ENCODE assay signal across 18 cellular contexts in genomic region chr9:133333566-133333965, GRCh38. TPM values are rescaled to one million over a fixed set of nuclear protein-coding genes. Genes with fewer than 3 reads are reported as not detected.
DNase-seq lines count a peak whose midpoint lies in the region; ATAC-seq, FAIRE-seq and TF ChIP-seq lines count a peak whose summit lies in the region.
"Had no signal": no experiment of that assay in that cellular context is flagged by ENCODE, and none has a peak within 500 bp of the region (broad histone marks: within the 10 kb centered on the region; RNA-seq: fewer than 3 reads in every experiment).

No MANE protein-coding gene starts in this region.

- H3K4me3 Mint-ChIP-seq in T-helper 1 cell treated with Interleukin-12 subunit alpha and Interleukin-12 subunit beta and Interleukin-4 antibody, amounts not matched to agents 30 μg/mL and 1 μg/mL, for 36 hours = peak overlapping the region; percentile 14
- peak overlapping the region in 2 of 10 donors; percentile 32 to 79 for H3K4me3 Mint-ChIP-seq in naive thymus-derived CD4-positive, alpha-beta T cell
- H3K4me3 Mint-ChIP-seq: dendritic cell treated with granulocyte-macrophage colony-stimulating factor and Interleukin-4, amounts not matched to agents 40 ng/mL and 50 ng/mL, for 4 days had no signal

- no TSS peak for BruUV-seq in K562 (replicated peaks; lab: Mats Ljungman, UMichigan)

- peak overlapping the region; percentile 65 for H3K9ac ChIP-seq in HUES6 (ENCODE audit: low read length)
- peak overlapping the region in 1 of 2 experiments; percentile 33; a peak in 1 of 4 replicates for H3K9ac ChIP-seq in K562 (ENCODE audit: insufficient read depth in 1 of 2, low read depth in 2 of 2, low read length in 2 of 2)

- H3K36me3 ChIP-seq in HUES6 (ENCODE audit: control insufficient read depth, insufficient read depth, low read length) (peaks cover 52% of the 10 kb centered on the region), K562 (ENCODE audit: control insufficient read depth, insufficient read depth, low read length) (peaks cover 56% of the 10 kb centered on the region), testis (ENCODE audit: low read depth, missing control alignments) (no peaks in the 10 kb centered on the region)
- H3K36me3 ChIP-seq in naive thymus-derived CD4-positive, alpha-beta T cell (ENCODE audit: control insufficient read depth in 2 of 3, insufficient read depth in 3 of 3, low read length in 3 of 3) = peaks cover 9 to 49% (median 10%) of the 10 kb centered on the region in 3 experiments

- TF ChIP-seq RAD21 in K562 (CRISPR knock-in tag; conservative IDR thresholded peaks at IDR 0.05 in 1 of 2, IDR thresholded peaks at IDR 0.05 in 1 of 2) = no peak

- no peaks in the 10 kb centered on the region for H3K9me1 ChIP-seq in K562 (ENCODE audit: control insufficient read depth, insufficient read depth, low read length)

- intact Hi-C loops in K562 (cut with micrococcal nuclease) = no loop called here
- intact Hi-C loops in naive thymus-derived CD4-positive, alpha-beta T cell (cut with micrococcal nuclease) = no loop called here
- intact Hi-C loops in testis (cut with DNase I; ENCODE audit: low total_unique reads) = no loop called here

- H3K27me3 Mint-ChIP-seq in T-helper 1 cell treated with Interleukin-12 subunit alpha and Interleukin-12 subunit beta and Interleukin-4 antibody, amounts not matched to agents 30 μg/mL and 1 μg/mL, for 36 hours (ENCODE audit: low read depth) = no peaks in the 10 kb centered on the region
- no peaks in the 10 kb centered on the region for H3K27me3 Mint-ChIP-seq in naive thymus-derived CD4-positive, alpha-beta T cell
- H3K27me3 Mint-ChIP-seq: dendritic cell treated with granulocyte-macrophage colony-stimulating factor and Interleukin-4, amounts not matched to agents 40 ng/mL and 50 ng/mL, for 4 days had no signal

- POLR2A ChIA-PET in K562 (lab: Yijun Ruan, JAX) = interaction anchor here (0.7 to 2.3 kb wide), 4 partner anchors 11 to 147 kb away, joined by 3 to 9 read pairs (median 3); partner anchors contain the start of genes MED22 and RPL7A
- POLR2A ChIA-PET in naive thymus-derived CD4-positive, alpha-beta T cell (lab: Charles Lee) = interaction anchor here (0.7 to 1.9 kb wide), 3 partner anchors 10 to 39 kb away, joined by 4 to 5 read pairs (median 4); no protein-coding TSS in a partner anchor

- in situ Hi-C loops in K562 (cut with MboI) = loop anchor here (5.0 kb wide), 1 partner anchor 146 kb away; no protein-coding TSS in a partner anchor

- no peak for TF ChIP-seq EP300 in K562 (IDR thresholded peaks at IDR 0.05; ENCODE audit: low read length)

- WGBS in K562 (ENCODE audit: insufficient coverage, low coverage, missing lambda C conversion rate) = 97% methylated on average over 8 of the region's 10 CpGs
- WGBS in testis, 2 donors = 90% methylated on average over 8 to 10 of the region's 10 CpGs

- H3K27ac Mint-ChIP-seq in T-helper 1 cell treated with Interleukin-12 subunit alpha and Interleukin-12 subunit beta and Interleukin-4 antibody, amounts not matched to agents 30 μg/mL and 1 μg/mL, for 36 hours = no peak overlapping the region
- peak overlapping the region in 2 of 9 donors; percentile 4 to 25 for H3K27ac Mint-ChIP-seq in naive thymus-derived CD4-positive, alpha-beta T cell
- H3K27ac Mint-ChIP-seq: dendritic cell treated with granulocyte-macrophage colony-stimulating factor and Interleukin-4, amounts not matched to agents 40 ng/mL and 50 ng/mL, for 4 days; nephron progenitor cell had no signal

- H3K9me3 ChIP-seq in HUES6 (ENCODE audit: control insufficient read depth, insufficient read depth, low read depth, low read length) = no peaks in the 10 kb centered on the region
- no peaks in the 10 kb centered on the region for H3K9me3 ChIP-seq in K562 (replicated peaks; ENCODE audit: control insufficient read depth, insufficient read depth, low read depth, low read length)
- H3K9me3 ChIP-seq in naive thymus-derived CD4-positive, alpha-beta T cell (ENCODE audit: control insufficient read depth in 2 of 3, low read length in 3 of 3) = no peaks in the 10 kb centered on the region
- no peaks in the 10 kb centered on the region for H3K9me3 ChIP-seq in testis
- H3K9me3 ChIP-seq: left lung, right lobe of liver had no signal

- DNase-seq in T-helper 1 cell = no peak
- DNase-seq in K562 (ENCODE audit: extremely low read depth in 1 of 4, low spot score in 3 of 4) = peak in 2 of 4 experiments; percentile 49 to 57
- no peak for DNase-seq in naive thymus-derived CD4-positive, alpha-beta T cell
- DNase-seq in DMS53 treated with DMSO at 0.1 percent for 48 hours (lab: John Stamatoyannopoulos, UW; ENCODE audit: unreplicated experiment) = no peak
- DNase-seq in testis = no peak
- DNase-seq in stimulated activated CD4-positive, alpha-beta T cell treated with anti-CD3 and anti-CD28 coated beads, Interleukin-4, amount 100 ng/mL, for 24 hours = no peak
- DNase-seq: activated CD4-positive, alpha-beta T cell treated with anti-CD3 and anti-CD28 coated beads for 4 hours; hypothalamus; IMR-90; NCI-H345; nephron progenitor cell had no signal

- TF ChIP-seq CTCF in K562 (IDR thresholded peaks at IDR 0.05 in 2 of 3, conservative IDR thresholded peaks at IDR 0.05 in 1 of 3; ENCODE audit: insufficient read depth in 2 of 3, low read depth in 1 of 3, low read length in 3 of 3) (peak; percentile 25 to 67 (median 31); a peak in 4 of 6 replicates), testis (IDR thresholded peaks at IDR 0.05) (no peak)

- H3K27me3 ChIP-seq in HUES6 (ENCODE audit: control insufficient read depth, insufficient read depth, low read length) (no peaks in the 10 kb centered on the region), K562 (ENCODE audit: control insufficient read depth in 2 of 2, insufficient read depth in 2 of 2, low read length in 2 of 2) (no peaks in the 10 kb centered on the region; a peak in 1 of 5 replicates), testis (no peaks in the 10 kb centered on the region)
- H3K27me3 ChIP-seq in naive thymus-derived CD4-positive, alpha-beta T cell (ENCODE audit: control insufficient read depth in 2 of 2, insufficient read depth in 2 of 2, low read length in 2 of 2) = no peaks in the 10 kb centered on the region
- H3K27me3 ChIP-seq: left lung, right lobe of liver had no signal

- no peaks in the 10 kb centered on the region for H3K9me3 Mint-ChIP-seq in T-helper 1 cell treated with Interleukin-12 subunit alpha and Interleukin-12 subunit beta and Interleukin-4 antibody, amounts not matched to agents 30 μg/mL and 1 μg/mL, for 36 hours
- H3K9me3 Mint-ChIP-seq in naive thymus-derived CD4-positive, alpha-beta T cell = no peaks in the 10 kb centered on the region
- H3K9me3 Mint-ChIP-seq: dendritic cell treated with granulocyte-macrophage colony-stimulating factor and Interleukin-4, amounts not matched to agents 40 ng/mL and 50 ng/mL, for 4 days had no signal

- no peak overlapping the region for H3K4me2 ChIP-seq in K562 (ENCODE audit: insufficient read depth, low read length)

- peaks cover 20% of the 10 kb centered on the region for H3K36me3 Mint-ChIP-seq in T-helper 1 cell treated with Interleukin-12 subunit alpha and Interleukin-12 subunit beta and Interleukin-4 antibody, amounts not matched to agents 30 μg/mL and 1 μg/mL, for 36 hours (ENCODE audit: low read depth)
- peaks cover 0 to 22% (median 7%) of the 10 kb centered on the region in 5 donors for H3K36me3 Mint-ChIP-seq in naive thymus-derived CD4-positive, alpha-beta T cell

- H4K20me1 ChIP-seq in K562 (replicated peaks; ENCODE audit: control insufficient read depth, insufficient read depth, low read length) = peaks cover 4% of the 10 kb centered on the region; the same call in 1 of the 2 replicates

- peaks cover 39% of the 10 kb centered on the region for H3K79me2 ChIP-seq in K562 (ENCODE audit: control insufficient read depth, insufficient read depth, low read length)

- CTCF ChIA-PET in K562 (lab: Yijun Ruan, JAX; ENCODE audit: low intra/inter-chr PET ratio) = interaction anchor here (0.6 kb wide), 1 partner anchor 149 kb away, joined by 3 read pairs; no protein-coding TSS in a partner anchor
- CTCF ChIA-PET in naive thymus-derived CD4-positive, alpha-beta T cell (lab: Charles Lee) = no interaction called here

- TF ChIP-seq POLR2A in K562 (conservative IDR thresholded peaks at IDR 0.05) (no peak), testis (IDR thresholded peaks at IDR 0.05) (no peak)

- H3K4me3 ChIP-seq in HUES6 (ENCODE audit: low read depth, low read length) = peak overlapping the region; percentile 79
- H3K4me3 ChIP-seq in K562 = no peak overlapping the region
- H3K4me3 ChIP-seq in naive thymus-derived CD4-positive, alpha-beta T cell (ENCODE audit: low read length) = no peak overlapping the region
- H3K4me3 ChIP-seq in testis = no peak overlapping the region
- H3K4me3 ChIP-seq: right lobe of liver had no signal

- H3K27ac ChIP-seq in HUES6 (ENCODE audit: low read depth, low read length) = peak overlapping the region; percentile 89
- H3K27ac ChIP-seq in K562 (ENCODE audit: extremely low read depth, low read depth, low read length) = no peak overlapping the region
- peak overlapping the region; percentile 37 for H3K27ac ChIP-seq in naive thymus-derived CD4-positive, alpha-beta T cell (ENCODE audit: low read depth, low read length)
- H3K27ac ChIP-seq in testis = no peak overlapping the region
- H3K27ac ChIP-seq: 22Rv1, left lung, right lobe of liver had no signal

- H3K4me1 ChIP-seq in HUES6 (ENCODE audit: control insufficient read depth, insufficient read depth, low read length) = peaks cover 17% of the 10 kb centered on the region
- H3K4me1 ChIP-seq in K562 (replicated peaks in 1 of 2; ENCODE audit: control insufficient read depth in 2 of 2, insufficient read depth in 2 of 2, low read length in 2 of 2) = peaks cover 6 to 42% of the 10 kb centered on the region in 2 experiments; a peak in 4 of 5 replicates
- H3K4me1 ChIP-seq in naive thymus-derived CD4-positive, alpha-beta T cell (ENCODE audit: control insufficient read depth in 2 of 2, insufficient read depth in 2 of 2, low read length in 2 of 2) = peaks cover 20 to 21% of the 10 kb centered on the region in 2 donors
- H3K4me1 ChIP-seq in testis = peaks cover 13% of the 10 kb centered on the region

- H2AFZ ChIP-seq in K562 (ENCODE audit: low read depth, low read length) = no peak overlapping the region

- ATAC-seq in K562 = no peak
- no peak for ATAC-seq in naive thymus-derived CD4-positive, alpha-beta T cell
- ATAC-seq: left lung, right lobe of liver had no signal

- peaks cover 16% of the 10 kb centered on the region for H3K4me1 Mint-ChIP-seq in T-helper 1 cell treated with Interleukin-12 subunit alpha and Interleukin-12 subunit beta and Interleukin-4 antibody, amounts not matched to agents 30 μg/mL and 1 μg/mL, for 36 hours (ENCODE audit: low read depth)
- peaks cover 6 to 51% (median 28%) of the 10 kb centered on the region in 7 donors for H3K4me1 Mint-ChIP-seq in naive thymus-derived CD4-positive, alpha-beta T cell

- no peak for FAIRE-seq in K562 (lab: Jason Lieb, UNC)
- FAIRE-seq: GM18507 had no signal

RNA-seq across cellular contexts. Expression of gene SURF6, which starts 2.4 kb away (rescaled TPM):
- 12.6 and 19.9 TPM in 2 replicates for total RNA-seq in K562 (2011; cell fraction: chromatin; rRNA removed; ENCODE audit: low replicate concordance)
- 16.7 and 17.7 TPM in 2 replicates for total RNA-seq in K562 (2011; cell fraction: nucleolus; rRNA removed)
- 13.4 and 15.6 TPM in 2 replicates for total RNA-seq in K562 (2011; cell fraction: nucleoplasm; rRNA removed)
- 61.3 and 68.3 TPM in 2 replicates for total RNA-seq in K562 (2014; rRNA removed)
- 10.5 and 12.2 TPM in 2 replicates for total RNA-seq in K562 (2014; rRNA removed; fragmentation: Illumina TruSeq; extraction: Trizol)
- 30.4 and 31.8 TPM in 2 replicates for total RNA-seq in K562 (2015; rRNA removed; fragmentation: Illumina TruSeq; extraction: Trizol)
- total RNA-seq in K562 (2021) = 45.3 and 50.6 TPM in 2 replicates
- polyA plus RNA-seq in K562 (2011; rRNA removed) = 12.3 and 14.3 TPM in 2 replicates
- polyA plus RNA-seq in K562 (2011; cell fraction: cytosol; rRNA removed) = 11.6 and 21.6 TPM in 2 replicates
- 17.7 and 31.0 TPM in 2 replicates for polyA plus RNA-seq in K562 (2011; cell fraction: nucleus; rRNA removed)
- polyA plus RNA-seq in K562 (2012) = 23.2 and 31.5 TPM in 2 replicates
- polyA plus RNA-seq in K562 (2014; fragmentation: Illumina TruSeq; extraction: Trizol) = 14.7 and 26.5 TPM in 2 replicates
- 1 to 10 TPM; 1.4 to 1.8 TPM for polyA plus RNA-seq in K562 (2014; fragmentation: Nextera tagmentation; extraction: Ambion mirVana)
- polyA plus RNA-seq in K562 (2014; rRNA removed) = 52.7 and 61.5 TPM in 2 replicates
- polyA minus RNA-seq in K562 (2011; rRNA and poly(A)+ RNA removed) = 5.3 TPM in 2 replicates
- polyA minus RNA-seq in K562 (2011; cell fraction: cytosol; rRNA and poly(A)+ RNA removed) = 8.6 and 9.6 TPM in 2 replicates
- polyA minus RNA-seq in K562 (2011; cell fraction: nucleus; rRNA and poly(A)+ RNA removed) = 5.5 and 8.2 TPM in 2 replicates
- total RNA-seq in naive thymus-derived CD4-positive, alpha-beta T cell = 10 to 100 TPM; 15.4 to 33.5 (median 23.4) TPM
- polyA plus RNA-seq in naive thymus-derived CD4-positive, alpha-beta T cell = 10 to 100 TPM in 1 of 2 donors, 1 to 10 TPM in 1; 9.8 to 18.7 TPM
- 10 to 100 TPM; 28.5 to 36.0 TPM for total RNA-seq in testis
- polyA plus RNA-seq in testis (ENCODE audit: insufficient read depth, low read depth, low replicate concordance) = 19.8 TPM

RNA-seq across cellular contexts. Expression of gene MED22, which starts 14.4 kb away (rescaled TPM):
- total RNA-seq in K562 (2011; cell fraction: chromatin; rRNA removed; ENCODE audit: low replicate concordance) = 32.2 and 75.9 TPM in 2 replicates
- 43.3 and 44.7 TPM in 2 replicates for total RNA-seq in K562 (2011; cell fraction: nucleolus; rRNA removed)
- total RNA-seq in K562 (2011; cell fraction: nucleoplasm; rRNA removed) = 40.6 and 56.1 TPM in 2 replicates
- total RNA-seq in K562 (2014; rRNA removed) (27.2 and 28.0 TPM in 2 replicates), K562 (2014; rRNA removed; fragmentation: Illumina TruSeq; extraction: Trizol) (7.7 and 9.4 TPM in 2 replicates), K562 (2015; rRNA removed; fragmentation: Illumina TruSeq; extraction: Trizol) (22.3 and 22.6 TPM in 2 replicates), K562 (2021) (32.4 and 35.6 TPM in 2 replicates), testis (10 to 100 TPM; 25.9 to 29.3 TPM)
- polyA plus RNA-seq in K562 (2011; rRNA removed) (23.4 and 33.6 TPM in 2 replicates), K562 (2014; fragmentation: Illumina TruSeq; extraction: Trizol) (15.5 and 23.8 TPM in 2 replicates), K562 (2014; fragmentation: Nextera tagmentation; extraction: Ambion mirVana) (1 to 10 TPM in 1 of 2 experiments, under 1 TPM in 1; 0.73 to 1.4 TPM), K562 (2014; rRNA removed) (32.6 and 34.8 TPM in 2 replicates), testis (ENCODE audit: insufficient read depth, low read depth, low replicate concordance) (20.2 TPM)
- 28.9 and 48.4 TPM in 2 replicates for polyA plus RNA-seq in K562 (2011; cell fraction: cytosol; rRNA removed)
- polyA plus RNA-seq in K562 (2011; cell fraction: nucleus; rRNA removed) = 91.8 and 102 TPM in 2 replicates
- 24.0 and 26.3 TPM in 2 replicates for polyA plus RNA-seq in K562 (2012)
- 12.6 and 25.7 TPM in 2 replicates for polyA minus RNA-seq in K562 (2011; rRNA and poly(A)+ RNA removed)
- polyA minus RNA-seq in K562 (2011; cell fraction: cytosol; rRNA and poly(A)+ RNA removed) = 16.2 and 27.5 TPM in 2 replicates
- polyA minus RNA-seq in K562 (2011; cell fraction: nucleus; rRNA and poly(A)+ RNA removed) = 15.6 and 19.2 TPM in 2 replicates
- total RNA-seq in naive thymus-derived CD4-positive, alpha-beta T cell = 10 to 100 TPM; 26.5 to 44.6 (median 32.8) TPM
- 10 to 100 TPM; 13.5 to 20.2 TPM for polyA plus RNA-seq in naive thymus-derived CD4-positive, alpha-beta T cell

RNA-seq across cellular contexts. Expression of gene RPL7A, which starts 14.5 kb away (rescaled TPM):
- 435 and 818 TPM in 2 replicates for total RNA-seq in K562 (2011; cell fraction: chromatin; rRNA removed; ENCODE audit: low replicate concordance)
- 981 and 1,003 TPM in 2 replicates for total RNA-seq in K562 (2011; cell fraction: nucleolus; rRNA removed)
- total RNA-seq in K562 (2011; cell fraction: nucleoplasm; rRNA removed) = 983 and 1,497 TPM in 2 replicates
- total RNA-seq in K562 (2014; rRNA removed) = 2,031 and 2,305 TPM in 2 replicates
- total RNA-seq in K562 (2014; rRNA removed; fragmentation: Illumina TruSeq; extraction: Trizol) = 2,847 and 3,141 TPM in 2 replicates
- total RNA-seq in K562 (2015; rRNA removed; fragmentation: Illumina TruSeq; extraction: Trizol) = 3,167 and 3,195 TPM in 2 replicates
- 2,893 and 3,009 TPM in 2 replicates for total RNA-seq in K562 (2021)
- polyA plus RNA-seq in K562 (2011; rRNA removed) = 2,555 and 3,221 TPM in 2 replicates
- 2,594 and 3,399 TPM in 2 replicates for polyA plus RNA-seq in K562 (2011; cell fraction: cytosol; rRNA removed)
- polyA plus RNA-seq in K562 (2011; cell fraction: nucleus; rRNA removed) = 1,411 and 1,919 TPM in 2 replicates
- polyA plus RNA-seq in K562 (2012) = 2,443 and 5,674 TPM in 2 replicates
- polyA plus RNA-seq in K562 (2014; fragmentation: Illumina TruSeq; extraction: Trizol) = 3,627 and 3,760 TPM in 2 replicates
- polyA plus RNA-seq in K562 (2014; fragmentation: Nextera tagmentation; extraction: Ambion mirVana) = 1,000 to 10,000 TPM; 1,935 to 2,418 TPM
- polyA plus RNA-seq in K562 (2014; rRNA removed) = 2,051 and 2,652 TPM in 2 replicates
- 2,918 and 2,983 TPM in 2 replicates for polyA minus RNA-seq in K562 (2011; rRNA and poly(A)+ RNA removed)
- 1,280 and 1,366 TPM in 2 replicates for polyA minus RNA-seq in K562 (2011; cell fraction: cytosol; rRNA and poly(A)+ RNA removed)
- 400 and 734 TPM in 2 replicates for polyA minus RNA-seq in K562 (2011; cell fraction: nucleus; rRNA and poly(A)+ RNA removed)
- 1,000 to 10,000 TPM; 2,002 to 2,815 (median 2,428) TPM for total RNA-seq in naive thymus-derived CD4-positive, alpha-beta T cell
- polyA plus RNA-seq in naive thymus-derived CD4-positive, alpha-beta T cell = 1,000 to 10,000 TPM; 1,347 to 1,421 TPM
- 1,000 to 10,000 TPM in 1 of 2 donors, 100 to 1,000 TPM in 1; 856 to 1,453 TPM for total RNA-seq in testis
- polyA plus RNA-seq in testis (ENCODE audit: insufficient read depth, low read depth, low replicate concordance) = 1,924 TPM

RNA-seq across cellular contexts. Expression of gene SURF1, which starts 22.7 kb away (rescaled TPM):
- total RNA-seq in K562 (2011; cell fraction: chromatin; rRNA removed; ENCODE audit: low replicate concordance) = 14.8 and 38.0 TPM in 2 replicates
- 35.1 and 38.5 TPM in 2 replicates for total RNA-seq in K562 (2011; cell fraction: nucleolus; rRNA removed)
- 27.0 and 30.6 TPM in 2 replicates for total RNA-seq in K562 (2011; cell fraction: nucleoplasm; rRNA removed)
- total RNA-seq in K562 (2014; rRNA removed) (17.9 and 20.8 TPM in 2 replicates), K562 (2014; rRNA removed; fragmentation: Illumina TruSeq; extraction: Trizol) (20.9 and 21.2 TPM in 2 replicates), K562 (2015; rRNA removed; fragmentation: Illumina TruSeq; extraction: Trizol) (15.5 and 16.6 TPM in 2 replicates), K562 (2021) (26.7 and 26.8 TPM in 2 replicates), testis (10 to 100 TPM; 51.4 to 58.9 TPM)
- polyA plus RNA-seq in K562 (2011; rRNA removed) (28.6 and 29.8 TPM in 2 replicates), K562 (2014; fragmentation: Illumina TruSeq; extraction: Trizol) (19.1 and 22.2 TPM in 2 replicates), K562 (2014; fragmentation: Nextera tagmentation; extraction: Ambion mirVana) (10 to 100 TPM; 16.1 to 16.3 TPM), K562 (2014; rRNA removed) (30.4 and 31.3 TPM in 2 replicates), testis (ENCODE audit: insufficient read depth, low read depth, low replicate concordance) (71.0 TPM)
- 20.7 and 21.2 TPM in 2 replicates for polyA plus RNA-seq in K562 (2011; cell fraction: cytosol; rRNA removed)
- polyA plus RNA-seq in K562 (2011; cell fraction: nucleus; rRNA removed) = 52.8 and 56.6 TPM in 2 replicates
- 23.6 and 38.1 TPM in 2 replicates for polyA plus RNA-seq in K562 (2012)
- 10.4 and 13.1 TPM in 2 replicates for polyA minus RNA-seq in K562 (2011; rRNA and poly(A)+ RNA removed)
- 6.1 and 6.4 TPM in 2 replicates for polyA minus RNA-seq in K562 (2011; cell fraction: cytosol; rRNA and poly(A)+ RNA removed)
- 7.0 and 9.7 TPM in 2 replicates for polyA minus RNA-seq in K562 (2011; cell fraction: nucleus; rRNA and poly(A)+ RNA removed)
- total RNA-seq in naive thymus-derived CD4-positive, alpha-beta T cell = 10 to 100 TPM; 40.5 to 53.5 (median 47.9) TPM
- 100 to 1,000 TPM in 1 of 2 donors, 10 to 100 TPM in 1; 96.1 to 128 TPM for polyA plus RNA-seq in naive thymus-derived CD4-positive, alpha-beta T cell

RNA-seq across cellular contexts. Expression of gene SURF2, which starts 22.8 kb away (rescaled TPM):
- total RNA-seq in K562 (2011; cell fraction: chromatin; rRNA removed; ENCODE audit: low replicate concordance) = 2.1 and 4.8 TPM in 2 replicates
- 5.7 and 6.1 TPM in 2 replicates for total RNA-seq in K562 (2011; cell fraction: nucleolus; rRNA removed)
- 3.4 and 7.6 TPM in 2 replicates for total RNA-seq in K562 (2011; cell fraction: nucleoplasm; rRNA removed)
- total RNA-seq in K562 (2014; rRNA removed) (82.5 and 83.0 TPM in 2 replicates), K562 (2014; rRNA removed; fragmentation: Illumina TruSeq; extraction: Trizol) (18.6 and 19.8 TPM in 2 replicates), K562 (2015; rRNA removed; fragmentation: Illumina TruSeq; extraction: Trizol) (37.0 and 37.3 TPM in 2 replicates), K562 (2021) (38.3 and 43.3 TPM in 2 replicates), testis (100 to 1,000 TPM; 103 to 121 TPM)
- polyA plus RNA-seq in K562 (2011; rRNA removed) (7.3 and 9.7 TPM in 2 replicates), K562 (2014; fragmentation: Illumina TruSeq; extraction: Trizol) (21.3 and 32.2 TPM in 2 replicates), K562 (2014; fragmentation: Nextera tagmentation; extraction: Ambion mirVana) (10 to 100 TPM in 1 of 2 experiments, 1 to 10 TPM in 1; 5.5 to 10.2 TPM), K562 (2014; rRNA removed) (52.4 and 58.9 TPM in 2 replicates), testis (ENCODE audit: insufficient read depth, low read depth, low replicate concordance) (160 TPM)
- 11.8 and 44.2 TPM in 2 replicates for polyA plus RNA-seq in K562 (2011; cell fraction: cytosol; rRNA removed)
- polyA plus RNA-seq in K562 (2011; cell fraction: nucleus; rRNA removed) = 6.8 and 14.0 TPM in 2 replicates
- polyA plus RNA-seq in K562 (2012) = 30.9 and 47.7 TPM in 2 replicates
- 7.6 TPM in 2 replicates for polyA minus RNA-seq in K562 (2011; rRNA and poly(A)+ RNA removed)
- 10.3 and 16.3 TPM in 2 replicates for polyA minus RNA-seq in K562 (2011; cell fraction: cytosol; rRNA and poly(A)+ RNA removed)
- polyA minus RNA-seq in K562 (2011; cell fraction: nucleus; rRNA and poly(A)+ RNA removed) = 4.1 and 4.2 TPM in 2 replicates
- total RNA-seq in naive thymus-derived CD4-positive, alpha-beta T cell = 10 to 100 TPM; 15.0 to 23.5 (median 15.6) TPM
- polyA plus RNA-seq in naive thymus-derived CD4-positive, alpha-beta T cell = 10 to 100 TPM; 28.1 to 44.5 TPM

Comparison
In these comparisons a context has a peak if more than half of its experiments do, and no peak if none do; other contexts are left out.
1. H3K27ac ChIP-seq: peak in HUES6 (single experiment) and naive thymus-derived CD4-positive, alpha-beta T cell (single experiment); none in K562 (single experiment) and testis (0 of 2).
2. CTCF ChIP-seq: peak in K562 (3 of 3); none in testis (0 of 3).